Comparison of ENCODE assay signal across 23 cellular contexts in the genomic region with DNA sequence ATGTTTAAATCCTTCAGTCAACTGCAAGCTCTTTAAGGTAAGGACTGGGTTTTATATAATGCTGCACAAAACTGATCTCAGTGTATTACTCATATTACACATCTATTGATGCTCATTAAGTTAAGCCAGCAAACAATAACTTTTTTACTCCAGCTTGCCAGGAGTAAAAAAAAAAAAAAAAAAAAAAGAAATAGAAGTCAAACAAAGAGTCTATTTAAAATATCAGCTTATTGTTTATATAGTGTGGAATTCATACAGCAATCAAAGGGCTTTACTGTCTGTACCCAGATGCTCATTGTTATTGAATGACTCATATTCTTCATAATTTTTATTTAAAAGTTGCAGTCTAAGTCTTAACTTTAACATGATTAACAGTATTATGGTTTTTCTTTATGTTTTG. TPM values are rescaled to one million over a fixed set of nuclear protein-coding genes. Genes with fewer than 3 reads are reported as not detected.
DNase-seq lines count a peak whose midpoint lies in the region; ATAC-seq, FAIRE-seq and TF ChIP-seq lines count a peak whose summit lies in the region.
"Had no signal": no experiment of that assay in that cellular context is flagged by ENCODE, and none has a peak within 500 bp of the region (broad histone marks: within the 10 kb centered on the region; RNA-seq: fewer than 3 reads in every experiment).

No MANE protein-coding gene starts in this region.

- no peaks in the 10 kb centered on the region for H4K20me1 ChIP-seq in HepG2 (ENCODE audit: insufficient read depth, low read length)

- H2AFZ ChIP-seq in HepG2 (ENCODE audit: low read length), result no peak overlapping the region

- intact Hi-C loops in HepG2 (cut with micrococcal nuclease; ENCODE audit: unreplicated experiment), result no loop called here
- intact Hi-C loops in right lobe of liver (cut with DNase I), result no loop called here

- H3K27ac ChIP-seq in HepG2 (ENCODE audit: extremely low read length, insufficient read depth, low read length) (no peak overlapping the region), right lobe of liver (no peak overlapping the region)
- H3K27ac ChIP-seq: brain microvascular endothelial cell, SJSA1, vagina had no signal

- peaks cover 0 to 2% of the 10 kb centered on the region in 2 experiments; a peak in 1 of 5 replicates for H3K36me3 ChIP-seq in HepG2 (replicated peaks in 1 of 2; ENCODE audit: control insufficient read depth in 1 of 2, insufficient read depth in 2 of 2, low read length in 2 of 2)
- no peaks in the 10 kb centered on the region for H3K36me3 ChIP-seq in right lobe of liver
- H3K36me3 ChIP-seq in adipocyte (ENCODE audit: control insufficient read depth, insufficient read depth, low read length, severe bottlenecking), result no peaks in the 10 kb centered on the region
- H3K36me3 ChIP-seq: brain microvascular endothelial cell, SJSA1, vagina had no signal

- POLR2A ChIA-PET in HepG2 (lab: Yijun Ruan, JAX), result interaction anchor here (0.6 kb wide), 1 partner anchor 156 kb away, joined by 3 read pairs; no protein-coding TSS in a partner anchor

- no peak for FAIRE-seq in HepG2 (lab: Jason Lieb, UNC)
- no peak for FAIRE-seq in urothelium cell line (lab: Jason Lieb, UNC)
- FAIRE-seq in D721Med (lab: Jason Lieb, UNC), result no peak
- FAIRE-seq: GM12891 had no signal

- H3K27me3 ChIP-seq in HepG2 (ENCODE audit: control insufficient read depth in 1 of 2, insufficient read depth in 2 of 2, low read length in 2 of 2), result no peaks in the 10 kb centered on the region
- no peaks in the 10 kb centered on the region for H3K27me3 ChIP-seq in right lobe of liver
- no peaks in the 10 kb centered on the region for H3K27me3 ChIP-seq in adipocyte (replicated peaks; ENCODE audit: control insufficient read depth, insufficient read depth, low read length)
- H3K27me3 ChIP-seq: brain microvascular endothelial cell, SJSA1, vagina had no signal

- ATAC-seq in HepG2 (no peak), right lobe of liver (no peak)

- TF ChIP-seq CTCF in HepG2 (CRISPR knock-in tag; IDR thresholded peaks at IDR 0.05) (no peak), right lobe of liver (IDR thresholded peaks at IDR 0.05) (no peak), fibroblast of mammary gland (conservative IDR thresholded peaks at IDR 0.05; ENCODE audit: control insufficient read depth, insufficient read depth, low read depth, low read length) (no peak), D721Med (IDR thresholded peaks at IDR 0.05; ENCODE audit: insufficient read depth, missing control alignments) (no peak)

- in situ Hi-C loops in HepG2 (cut with HindIII; ENCODE audit: extremely low pct_ligation_motif_present, low pct_unique_long_range_greater_than_20kb), result no loop called here

- CTCF ChIA-PET in HepG2 (lab: Yijun Ruan, JAX; ENCODE audit: low intra/inter-chr PET ratio, low total read pairs), result no interaction called here

- no peak for TF ChIP-seq POLR2A in HepG2 (IDR thresholded peaks at IDR 0.05; ENCODE audit: insufficient read depth in 1 of 2, low read depth in 2 of 2, low read length in 2 of 2)
- no peak for TF ChIP-seq POLR2A in right lobe of liver (IDR thresholded peaks at IDR 0.05)

- no peak for TF ChIP-seq EP300 in HepG2 (IDR thresholded peaks at IDR 0.05; ENCODE audit: low read depth in 2 of 2, low read length in 2 of 2)
- TF ChIP-seq EP300 in HepG2 (CRISPR knock-in tag; IDR thresholded peaks at IDR 0.05; ENCODE audit: borderline replicate concordance), result no peak

- DNase-seq in HepG2 (ENCODE audit: low spot score) (peak; percentile 16), right lobe of liver (no peak), adipocyte (ENCODE audit: low read depth) (peak; percentile 68), fibroblast of mammary gland (ENCODE audit: low read depth) (peak; percentile 27), urothelium cell line (ENCODE audit: low spot score) (peak; percentile 25), SW 1271 (lab: John Stamatoyannopoulos, UW) (no peak), NCI-H774 (lab: John Stamatoyannopoulos, UW) (no peak), D721Med (ENCODE audit: insufficient read length, low spot score) (no peak)
- DNase-seq: ACHN; activated CD4-positive, alpha-beta T cell treated with anti-CD3 and anti-CD28 coated beads, Interleukin-2, amount 50 U/mL, for 1 hour; activated naive CD4-positive, alpha-beta T cell treated with anti-CD3 and anti-CD28 coated beads for 36 hours; activated T-cell treated with anti-CD3 and anti-CD28 coated beads for 4 hours; brain microvascular endothelial cell; glutamatergic neuron; GOT3; immature natural killer cell; mesenchymal stem cell; NCI-H187; retina; stimulated activated CD4-positive, alpha-beta T cell treated with anti-CD3 and anti-CD28 coated beads, Interleukin-1b, Interleukin-23, amount 100 ng/mL, for 48 hours had no signal

- H3K4me3 ChIP-seq in HepG2 (replicated peaks in 1 of 3; ENCODE audit: insufficient read depth in 1 of 3, low read depth in 2 of 3, low read length in 3 of 3), result no peak overlapping the region
- H3K4me3 ChIP-seq in right lobe of liver, result no peak overlapping the region
- no peak overlapping the region for H3K4me3 ChIP-seq in adipocyte (ENCODE audit: low read length)
- H3K4me3 ChIP-seq in fibroblast of mammary gland (ENCODE audit: control insufficient read depth, low read depth, low read length), result no peak overlapping the region
- H3K4me3 ChIP-seq: SJSA1, vagina had no signal

- no peak for TF ChIP-seq RAD21 in HepG2 (CRISPR knock-in tag; IDR thresholded peaks at IDR 0.05)

- H3K9me3 ChIP-seq in HepG2 (ENCODE audit: low read length) (no peaks in the 10 kb centered on the region), right lobe of liver (peaks cover 0 to 3% (median 0%) of the 10 kb centered on the region in 4 donors), adipocyte (ENCODE audit: control insufficient read depth, low read length) (peaks cover 2% of the 10 kb centered on the region)
- H3K9me3 ChIP-seq: SJSA1 had no signal

- no peaks in the 10 kb centered on the region for H3K79me2 ChIP-seq in HepG2 (ENCODE audit: insufficient read depth, low read length)

- no peak overlapping the region for H3K4me2 ChIP-seq in HepG2 (ENCODE audit: low read depth, low read length)

- peaks cover 11% of the 10 kb centered on the region; the same call in 1 of the 2 replicates for H3K4me1 ChIP-seq in HepG2 (ENCODE audit: insufficient read depth, low read length)
- no peaks in the 10 kb centered on the region for H3K4me1 ChIP-seq in right lobe of liver
- H3K4me1 ChIP-seq in adipocyte (ENCODE audit: control insufficient read depth, insufficient read depth, low read length), result peaks cover 20% of the 10 kb centered on the region

- no TSS peak for BruUV-seq in HepG2 (replicated peaks; lab: Mats Ljungman, UMichigan)

- H3K9ac ChIP-seq in HepG2 (ENCODE audit: insufficient read depth, low read depth, low read length) (no peak overlapping the region), adipocyte (ENCODE audit: low read length) (no peak overlapping the region)

RNA-seq across cellular contexts. Expression of a gene that starts 21.8 kb away (rescaled TPM):
- total RNA-seq in HepG2 (2016; rRNA removed; fragmentation: Illumina TruSeq; extraction: Trizol), result 9.0 and 14.9 TPM in 2 replicates
- 0.61 and 0.71 TPM in 2 replicates for total RNA-seq in HepG2 (2016; cell fraction: cytosol; rRNA removed; fragmentation: Illumina TruSeq; extraction: Trizol; ENCODE audit: low read depth)
- 9.1 and 14.2 TPM in 2 replicates for total RNA-seq in HepG2 (2016; cell fraction: insoluble cytoplasmic fraction; rRNA removed; fragmentation: Illumina TruSeq; extraction: Trizol)
- total RNA-seq in HepG2 (2016; cell fraction: membrane; rRNA removed; fragmentation: Illumina TruSeq; extraction: Trizol), result 3.4 and 4.1 TPM in 2 replicates
- 8.3 and 8.7 TPM in 2 replicates for total RNA-seq in HepG2 (2016; cell fraction: nucleus; rRNA removed; fragmentation: Illumina TruSeq; extraction: Trizol)
- polyA plus RNA-seq in HepG2 (2011; rRNA removed), result 3.6 and 3.8 TPM in 2 replicates
- polyA plus RNA-seq in HepG2 (2011; cell fraction: cytosol; rRNA removed), result 2.8 and 2.9 TPM in 2 replicates
- 2.6 and 3.1 TPM in 2 replicates for polyA plus RNA-seq in HepG2 (2011; cell fraction: nucleus; rRNA removed)
- polyA plus RNA-seq in HepG2 (2012), result 3.2 and 4.1 TPM in 2 replicates
- 0.17 and 0.28 TPM in 2 replicates for polyA plus RNA-seq in HepG2 (2016; cell fraction: cytosol; fragmentation: Illumina TruSeq; extraction: Trizol; ENCODE audit: low read depth)
- 10.2 and 10.4 TPM in 2 replicates for polyA plus RNA-seq in HepG2 (2016; cell fraction: insoluble cytoplasmic fraction; fragmentation: Illumina TruSeq; extraction: Trizol; ENCODE audit: low read depth)
- 1.0 and 1.3 TPM in 2 replicates for polyA plus RNA-seq in HepG2 (2016; cell fraction: membrane; fragmentation: Illumina TruSeq; extraction: Trizol; ENCODE audit: low read depth)
- polyA plus RNA-seq in HepG2 (2016; cell fraction: nucleus; fragmentation: Illumina TruSeq; extraction: Trizol; ENCODE audit: insufficient read depth, low read depth), result 4.8 and 5.5 TPM in 2 replicates
- 18.8 and 26.5 TPM in 2 replicates for polyA minus RNA-seq in HepG2 (2011; rRNA and poly(A)+ RNA removed; ENCODE audit: low replicate concordance)
- 6.6 and 7.6 TPM in 2 replicates for polyA minus RNA-seq in HepG2 (2011; cell fraction: cytosol; rRNA and poly(A)+ RNA removed)
- polyA minus RNA-seq in HepG2 (2011; cell fraction: nucleus; rRNA and poly(A)+ RNA removed), result 12.4 and 12.9 TPM in 2 replicates
- 1 to 10 TPM; 3.0 to 6.7 (median 5.5) TPM for total RNA-seq in right lobe of liver

RNA-seq across cellular contexts. Expression of a gene that starts 47.2 kb away (rescaled TPM):
- total RNA-seq in HepG2 (2016; rRNA removed; fragmentation: Illumina TruSeq; extraction: Trizol) (24.0 and 27.2 TPM in 2 replicates), right lobe of liver (10 to 100 TPM in 1 of 6 experiments, 1 to 10 TPM in 5; 6.0 to 10.5 (median 7.4) TPM)
- total RNA-seq in HepG2 (2016; cell fraction: cytosol; rRNA removed; fragmentation: Illumina TruSeq; extraction: Trizol; ENCODE audit: low read depth), result 65.9 and 67.0 TPM in 2 replicates
- total RNA-seq in HepG2 (2016; cell fraction: insoluble cytoplasmic fraction; rRNA removed; fragmentation: Illumina TruSeq; extraction: Trizol), result 20.8 and 25.3 TPM in 2 replicates
- 32.7 and 35.9 TPM in 2 replicates for total RNA-seq in HepG2 (2016; cell fraction: membrane; rRNA removed; fragmentation: Illumina TruSeq; extraction: Trizol)
- 26.3 and 27.0 TPM in 2 replicates for total RNA-seq in HepG2 (2016; cell fraction: nucleus; rRNA removed; fragmentation: Illumina TruSeq; extraction: Trizol)
- polyA plus RNA-seq in HepG2 (2011; rRNA removed), result 21.3 and 21.6 TPM in 2 replicates
- polyA plus RNA-seq in HepG2 (2011; cell fraction: cytosol; rRNA removed), result 6.3 and 8.4 TPM in 2 replicates
- 33.1 and 41.3 TPM in 2 replicates for polyA plus RNA-seq in HepG2 (2011; cell fraction: nucleus; rRNA removed)
- 14.6 and 19.6 TPM in 2 replicates for polyA plus RNA-seq in HepG2 (2012)
- 3.1 and 4.1 TPM in 2 replicates for polyA plus RNA-seq in HepG2 (2016; cell fraction: cytosol; fragmentation: Illumina TruSeq; extraction: Trizol; ENCODE audit: low read depth)
- 17.9 and 21.1 TPM in 2 replicates for polyA plus RNA-seq in HepG2 (2016; cell fraction: insoluble cytoplasmic fraction; fragmentation: Illumina TruSeq; extraction: Trizol; ENCODE audit: low read depth)
- 6.1 and 6.9 TPM in 2 replicates for polyA plus RNA-seq in HepG2 (2016; cell fraction: membrane; fragmentation: Illumina TruSeq; extraction: Trizol; ENCODE audit: low read depth)
- polyA plus RNA-seq in HepG2 (2016; cell fraction: nucleus; fragmentation: Illumina TruSeq; extraction: Trizol; ENCODE audit: insufficient read depth, low read depth), result 60.6 and 67.9 TPM in 2 replicates
- polyA minus RNA-seq in HepG2 (2011; rRNA and poly(A)+ RNA removed; ENCODE audit: low replicate concordance), result 9.1 and 12.0 TPM in 2 replicates
- 10.0 and 14.5 TPM in 2 replicates for polyA minus RNA-seq in HepG2 (2011; cell fraction: cytosol; rRNA and poly(A)+ RNA removed)
- 39.0 and 40.4 TPM in 2 replicates for polyA minus RNA-seq in HepG2 (2011; cell fraction: nucleus; rRNA and poly(A)+ RNA removed)

Comparison
In these comparisons a context has a peak if more than half of its experiments do, and no peak if none do; other contexts are left out.
1. DNase-seq: peak in HepG2 (single experiment), adipocyte (single experiment), fibroblast of mammary gland (single experiment) and urothelium cell line (single experiment); none in right lobe of liver (0 of 3), SW 1271 (0 of 2), NCI-H774 (single experiment) and D721Med (single experiment).